ENCODE assay signal across 24 cellular contexts in the genomic region with DNA sequence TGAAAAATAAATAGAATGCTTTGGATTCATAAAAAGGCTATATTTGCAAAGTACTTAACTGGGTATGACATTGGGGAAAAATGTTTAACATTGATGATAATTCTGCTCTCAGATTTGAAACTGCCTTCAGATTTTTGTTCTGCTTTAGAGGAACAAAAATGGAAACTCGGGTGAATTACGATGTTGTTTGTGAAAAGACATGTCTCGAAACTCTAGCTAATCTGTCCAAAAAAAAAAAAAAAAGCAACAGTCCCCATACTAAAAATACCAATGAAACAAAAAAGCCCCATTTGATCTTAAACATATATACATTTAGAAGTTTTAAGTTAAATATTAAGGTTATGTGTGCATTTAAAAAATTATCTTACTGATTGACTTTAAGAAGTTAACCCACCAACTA.
"Had no signal": no experiment of that assay in that cellular context is flagged by ENCODE, and none has a peak within 500 bp of the region (broad histone marks: within the 10 kb centered on the region; RNA-seq: fewer than 3 reads in every experiment).

No MANE protein-coding gene starts in this region.

- H3K36me3 ChIP-seq: ascending aorta, left ventricle myocardium inferior, right lobe of liver, uterus had no signal

- H3K4me3 Mint-ChIP-seq: activated CD8-positive, alpha-beta T cell treated with anti-CD3 and anti-CD28 coated beads, Interleukin-2, amount 10 ng/mL, durations not matched to agents 7 days and 5 days; activated T-helper 17 cell treated with anti-CD3 and anti-CD28 coated beads, Interleukin-2, amount 50 U/mL, for 72 hours; mesothelial cell of epicardium; stimulated activated memory B cell treated with anti-CD40 and anti-IgM and Interleukin-4, amounts not matched to agents 10 μg/mL and 1 μg/mL and 100 μg/mL, for 72 hours had no signal

- H3K4me3 ChIP-seq: ascending aorta, left ventricle myocardium inferior, right lobe of liver, skin epidermis, uterus had no signal

- H3K9ac ChIP-seq: parathyroid adenoma had no signal

- H3K27ac ChIP-seq: ascending aorta, left ventricle myocardium inferior, parathyroid adenoma, right lobe of liver, skin epidermis, uterus, VCaP had no signal

- H3K4me1 ChIP-seq: parathyroid adenoma, uterus had no signal

- H3K9me3 Mint-ChIP-seq: activated naive CD4-positive, alpha-beta T cell treated with anti-CD3 and anti-CD28 coated beads, Interleukin-2, amount 50 U/mL, for 72 hours; stimulated activated memory B cell treated with anti-CD40 and anti-IgM and Interleukin-4, amounts not matched to agents 10 μg/mL and 1 μg/mL and 100 μg/mL, for 72 hours had no signal

- ATAC-seq: activated CD8-positive, alpha-beta T cell treated with anti-CD3 and anti-CD28 coated beads, Interleukin-2, amount 10 ng/mL, durations not matched to agents 7 days and 5 days; activated naive CD4-positive, alpha-beta T cell treated with anti-CD3 and anti-CD28 coated beads, Interleukin-2, amount 50 U/mL, for 72 hours; activated T-helper 17 cell treated with anti-CD3 and anti-CD28 coated beads, Interleukin-2, amount 50 U/mL, for 72 hours; esophagus mucosa; naive thymus-derived CD8-positive, alpha-beta T cell; right lobe of liver; stimulated activated memory B cell treated with anti-CD40 and anti-IgM and Interleukin-4, amounts not matched to agents 10 μg/mL and 1 μg/mL and 100 μg/mL, for 72 hours had no signal

- H3K27me3 ChIP-seq: right lobe of liver had no signal

- H3K9me3 ChIP-seq: ascending aorta, left ventricle myocardium inferior, right lobe of liver, uterus had no signal

- DNase-seq: activated CD4-positive, alpha-beta T cell treated with anti-CD3 and anti-CD28 coated beads, Interleukin-2, amount 50 U/mL, for 1 hour; activated CD4-positive, CD25-positive, alpha-beta regulatory T cell treated with anti-CD3 and anti-CD28 coated beads, Interleukin-2, amount 50 U/mL, for 72 hours; activated CD8-positive, alpha-beta T cell treated with anti-CD3 and anti-CD28 coated beads, Interleukin-2, amount 10 ng/mL, durations not matched to agents 7 days and 5 days; activated T-cell treated with anti-CD3 and anti-CD28 coated beads, Interleukin-2, amount 50 U/mL, for 1 hour; cortex of kidney; effector CD8-positive, alpha-beta T cell; foreskin melanocyte; hippocampal formation; left ventricle myocardium inferior; naive thymus-derived CD8-positive, alpha-beta T cell; nucleus accumbens; right lobe of liver; stimulated activated CD4-positive, alpha-beta T cell treated with anti-CD3 and anti-CD28 coated beads, Interleukin-1b, Interleukin-23, amount 100 ng/mL, for 48 hours; trophoblast cell; uterus had no signal

- H3K27ac Mint-ChIP-seq: activated CD8-positive, alpha-beta T cell treated with anti-CD3 and anti-CD28 coated beads, Interleukin-2, amount 10 ng/mL, durations not matched to agents 7 days and 5 days; activated naive CD4-positive, alpha-beta T cell treated with anti-CD3 and anti-CD28 coated beads, Interleukin-2, amount 50 U/mL, for 72 hours; activated T-helper 17 cell treated with anti-CD3 and anti-CD28 coated beads, Interleukin-2, amount 50 U/mL, for 72 hours; mesothelial cell of epicardium; naive thymus-derived CD8-positive, alpha-beta T cell; stimulated activated memory B cell treated with anti-CD40 and anti-IgM and Interleukin-4, amounts not matched to agents 10 μg/mL and 1 μg/mL and 100 μg/mL, for 72 hours had no signal
